In the genomic region with DNA sequence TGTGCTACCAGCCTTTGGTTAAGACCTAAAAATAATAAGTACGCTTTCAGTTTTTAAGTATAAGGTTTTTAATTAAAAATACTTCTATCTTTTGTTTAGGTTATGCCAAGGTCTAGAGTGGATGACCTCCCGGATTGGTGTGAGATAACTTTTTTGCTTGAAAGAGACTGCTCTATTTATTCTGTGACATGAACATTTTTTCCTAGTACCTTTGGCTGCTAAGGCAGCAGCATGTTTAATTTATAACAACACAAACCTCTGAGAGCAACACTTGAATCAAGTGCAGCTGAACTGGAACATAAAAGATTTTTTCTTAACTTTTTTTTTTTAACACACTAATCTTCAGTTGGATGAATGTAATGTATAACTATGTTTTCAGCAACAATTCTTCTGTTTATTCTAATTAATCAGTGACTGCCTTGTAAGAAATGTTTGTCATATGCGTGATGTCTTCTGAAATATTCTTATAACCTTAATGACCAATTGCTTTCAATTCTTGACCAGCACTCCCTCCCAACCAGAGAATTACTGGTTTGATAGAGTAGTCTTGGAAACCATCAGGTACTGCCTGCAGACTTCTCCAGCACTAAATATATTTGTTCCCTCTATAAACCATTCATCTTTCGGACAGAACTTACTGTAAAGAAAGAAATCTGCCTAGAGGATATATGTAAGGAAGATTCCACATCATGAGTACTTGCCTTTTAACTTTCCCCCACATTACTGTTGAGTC, we compare ENCODE assay signal across 3 cellular contexts.
TF ChIP-seq lines count a peak whose summit lies in the region.

No MANE protein-coding gene starts in this region.

TF ChIP-seq in GM23338, 12 proteins besides CTCF, POLR2A, EP300 and RAD21:
- TF ChIP-seq ZNF331 (CRISPR knock-in tag; IDR thresholded peaks at IDR 0.05; ENCODE audit: low read depth), result no peak
- TF ChIP-seq ZNF114 (CRISPR knock-in tag; IDR thresholded peaks at IDR 0.05), result no peak
- no peak for TF ChIP-seq STAT1 (IDR thresholded peaks at IDR 0.05; ENCODE audit: unreplicated experiment)

TF ChIP-seq in GM12878, 131 proteins besides CTCF, POLR2A, EP300 and RAD21:
- TF ChIP-seq JUNB (IDR thresholded peaks at IDR 0.05) (no peak), CBX5 (IDR thresholded peaks at IDR 0.05; ENCODE audit: low read depth) (no peak), CBFB (IDR thresholded peaks at IDR 0.05; ENCODE audit: low read depth) (no peak), CREM (IDR thresholded peaks at IDR 0.05; ENCODE audit: low read depth) (no peak), NR2C2 (IDR thresholded peaks at IDR 0.05; ENCODE audit: borderline replicate concordance, control insufficient read depth, insufficient read length, low read depth) (no peak), KAT2A (conservative IDR thresholded peaks at IDR 0.05; ENCODE audit: control insufficient read depth, low read depth, low read length) (no peak), ZNF24 (IDR thresholded peaks at IDR 0.05) (no peak), KDM1A (IDR thresholded peaks at IDR 0.05; ENCODE audit: borderline replicate concordance) (no peak), SMAD5 (IDR thresholded peaks at IDR 0.05; ENCODE audit: low read depth) (no peak), HDAC2 (IDR thresholded peaks at IDR 0.05) (no peak), FOS (IDR thresholded peaks at IDR 0.05; ENCODE audit: borderline replicate concordance, extremely low read depth, insufficient read length) (no peak), CREB1 (IDR thresholded peaks at IDR 0.05; ENCODE audit: low read depth) (no peak), TCF3 (IDR thresholded peaks at IDR 0.05; ENCODE audit: borderline replicate concordance, insufficient read depth, low read depth, low read length) (no peak), RCOR1 (conservative IDR thresholded peaks at IDR 0.05; ENCODE audit: low read depth, low read length) (no peak), PAX8 (IDR thresholded peaks at IDR 0.05) (no peak), CBX3 (IDR thresholded peaks at IDR 0.05; ENCODE audit: borderline replicate concordance, low read depth) (no peak)
- TF ChIP-seq, protein P1, sequence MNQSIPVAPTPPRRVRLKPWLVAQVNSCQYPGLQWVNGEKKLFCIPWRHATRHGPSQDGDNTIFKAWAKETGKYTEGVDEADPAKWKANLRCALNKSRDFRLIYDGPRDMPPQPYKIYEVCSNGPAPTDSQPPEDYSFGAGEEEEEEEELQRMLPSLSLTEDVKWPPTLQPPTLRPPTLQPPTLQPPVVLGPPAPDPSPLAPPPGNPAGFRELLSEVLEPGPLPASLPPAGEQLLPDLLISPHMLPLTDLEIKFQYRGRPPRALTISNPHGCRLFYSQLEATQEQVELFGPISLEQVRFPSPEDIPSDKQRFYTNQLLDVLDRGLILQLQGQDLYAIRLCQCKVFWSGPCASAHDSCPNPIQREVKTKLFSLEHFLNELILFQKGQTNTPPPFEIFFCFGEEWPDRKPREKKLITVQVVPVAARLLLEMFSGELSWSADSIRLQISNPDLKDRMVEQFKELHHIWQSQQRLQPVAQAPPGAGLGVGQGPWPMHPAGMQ (IDR thresholded peaks at IDR 0.05; ENCODE audit: borderline replicate concordance), result no peak
- TF ChIP-seq, protein P2, sequence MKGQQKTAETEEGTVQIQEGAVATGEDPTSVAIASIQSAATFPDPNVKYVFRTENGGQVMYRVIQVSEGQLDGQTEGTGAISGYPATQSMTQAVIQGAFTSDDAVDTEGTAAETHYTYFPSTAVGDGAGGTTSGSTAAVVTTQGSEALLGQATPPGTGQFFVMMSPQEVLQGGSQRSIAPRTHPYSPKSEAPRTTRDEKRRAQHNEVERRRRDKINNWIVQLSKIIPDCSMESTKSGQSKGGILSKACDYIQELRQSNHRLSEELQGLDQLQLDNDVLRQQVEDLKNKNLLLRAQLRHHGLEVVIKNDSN (IDR thresholded peaks at IDR 0.05; ENCODE audit: borderline replicate concordance, extremely low read length, insufficient read depth, low read depth, low read length), result no peak
- TF ChIP-seq, protein P3, sequence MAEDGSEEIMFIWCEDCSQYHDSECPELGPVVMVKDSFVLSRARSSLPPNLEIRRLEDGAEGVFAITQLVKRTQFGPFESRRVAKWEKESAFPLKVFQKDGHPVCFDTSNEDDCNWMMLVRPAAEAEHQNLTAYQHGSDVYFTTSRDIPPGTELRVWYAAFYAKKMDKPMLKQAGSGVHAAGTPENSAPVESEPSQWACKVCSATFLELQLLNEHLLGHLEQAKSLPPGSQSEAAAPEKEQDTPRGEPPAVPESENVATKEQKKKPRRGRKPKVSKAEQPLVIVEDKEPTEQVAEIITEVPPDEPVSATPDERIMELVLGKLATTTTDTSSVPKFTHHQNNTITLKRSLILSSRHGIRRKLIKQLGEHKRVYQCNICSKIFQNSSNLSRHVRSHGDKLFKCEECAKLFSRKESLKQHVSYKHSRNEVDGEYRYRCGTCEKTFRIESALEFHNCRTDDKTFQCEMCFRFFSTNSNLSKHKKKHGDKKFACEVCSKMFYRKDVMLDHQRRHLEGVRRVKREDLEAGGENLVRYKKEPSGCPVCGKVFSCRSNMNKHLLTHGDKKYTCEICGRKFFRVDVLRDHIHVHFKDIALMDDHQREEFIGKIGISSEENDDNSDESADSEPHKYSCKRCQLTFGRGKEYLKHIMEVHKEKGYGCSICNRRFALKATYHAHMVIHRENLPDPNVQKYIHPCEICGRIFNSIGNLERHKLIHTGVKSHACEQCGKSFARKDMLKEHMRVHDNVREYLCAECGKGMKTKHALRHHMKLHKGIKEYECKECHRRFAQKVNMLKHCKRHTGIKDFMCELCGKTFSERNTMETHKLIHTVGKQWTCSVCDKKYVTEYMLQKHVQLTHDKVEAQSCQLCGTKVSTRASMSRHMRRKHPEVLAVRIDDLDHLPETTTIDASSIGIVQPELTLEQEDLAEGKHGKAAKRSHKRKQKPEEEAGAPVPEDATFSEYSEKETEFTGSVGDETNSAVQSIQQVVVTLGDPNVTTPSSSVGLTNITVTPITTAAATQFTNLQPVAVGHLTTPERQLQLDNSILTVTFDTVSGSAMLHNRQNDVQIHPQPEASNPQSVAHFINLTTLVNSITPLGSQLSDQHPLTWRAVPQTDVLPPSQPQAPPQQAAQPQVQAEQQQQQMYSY (CRISPR knock-in tag; IDR thresholded peaks at IDR 0.05), result no peak
- TF ChIP-seq, protein P4, sequence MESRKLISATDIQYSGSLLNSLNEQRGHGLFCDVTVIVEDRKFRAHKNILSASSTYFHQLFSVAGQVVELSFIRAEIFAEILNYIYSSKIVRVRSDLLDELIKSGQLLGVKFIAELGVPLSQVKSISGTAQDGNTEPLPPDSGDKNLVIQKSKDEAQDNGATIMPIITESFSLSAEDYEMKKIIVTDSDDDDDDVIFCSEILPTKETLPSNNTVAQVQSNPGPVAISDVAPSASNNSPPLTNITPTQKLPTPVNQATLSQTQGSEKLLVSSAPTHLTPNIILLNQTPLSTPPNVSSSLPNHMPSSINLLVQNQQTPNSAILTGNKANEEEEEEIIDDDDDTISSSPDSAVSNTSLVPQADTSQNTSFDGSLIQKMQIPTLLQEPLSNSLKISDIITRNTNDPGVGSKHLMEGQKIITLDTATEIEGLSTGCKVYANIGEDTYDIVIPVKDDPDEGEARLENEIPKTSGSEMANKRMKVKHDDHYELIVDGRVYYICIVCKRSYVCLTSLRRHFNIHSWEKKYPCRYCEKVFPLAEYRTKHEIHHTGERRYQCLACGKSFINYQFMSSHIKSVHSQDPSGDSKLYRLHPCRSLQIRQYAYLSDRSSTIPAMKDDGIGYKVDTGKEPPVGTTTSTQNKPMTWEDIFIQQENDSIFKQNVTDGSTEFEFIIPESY (IDR thresholded peaks at IDR 0.05), result no peak

TF ChIP-seq in HepG2, 621 proteins besides CTCF, POLR2A, EP300 and RAD21:
- TF ChIP-seq, protein P5, sequence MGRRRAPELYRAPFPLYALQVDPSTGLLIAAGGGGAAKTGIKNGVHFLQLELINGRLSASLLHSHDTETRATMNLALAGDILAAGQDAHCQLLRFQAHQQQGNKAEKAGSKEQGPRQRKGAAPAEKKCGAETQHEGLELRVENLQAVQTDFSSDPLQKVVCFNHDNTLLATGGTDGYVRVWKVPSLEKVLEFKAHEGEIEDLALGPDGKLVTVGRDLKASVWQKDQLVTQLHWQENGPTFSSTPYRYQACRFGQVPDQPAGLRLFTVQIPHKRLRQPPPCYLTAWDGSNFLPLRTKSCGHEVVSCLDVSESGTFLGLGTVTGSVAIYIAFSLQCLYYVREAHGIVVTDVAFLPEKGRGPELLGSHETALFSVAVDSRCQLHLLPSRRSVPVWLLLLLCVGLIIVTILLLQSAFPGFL (CRISPR knock-in tag; IDR thresholded peaks at IDR 0.05), result no peak
- no peak for TF ChIP-seq ZNF263 (CRISPR knock-in tag; IDR thresholded peaks at IDR 0.05)
- TF ChIP-seq, protein P6, sequence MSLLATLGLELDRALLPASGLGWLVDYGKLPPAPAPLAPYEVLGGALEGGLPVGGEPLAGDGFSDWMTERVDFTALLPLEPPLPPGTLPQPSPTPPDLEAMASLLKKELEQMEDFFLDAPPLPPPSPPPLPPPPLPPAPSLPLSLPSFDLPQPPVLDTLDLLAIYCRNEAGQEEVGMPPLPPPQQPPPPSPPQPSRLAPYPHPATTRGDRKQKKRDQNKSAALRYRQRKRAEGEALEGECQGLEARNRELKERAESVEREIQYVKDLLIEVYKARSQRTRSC (CRISPR knock-in tag; IDR thresholded peaks at IDR 0.05; ENCODE audit: low read depth), result no peak
